ENCODE assay signal across 9 cellular contexts in genomic region chr14:96567289-96567899, GRCh38.
DNase-seq lines count a peak whose midpoint lies in the region; ATAC-seq, FAIRE-seq and TF ChIP-seq lines count a peak whose summit lies in the region.
"Had no signal": no experiment of that assay in that cellular context is flagged by ENCODE, and none has a peak within 500 bp of the region (broad histone marks: within the 10 kb centered on the region; RNA-seq: fewer than 3 reads in every experiment).

No MANE protein-coding gene starts in this region.

- peaks cover 35% of the 10 kb centered on the region for H3K36me3 Mint-ChIP-seq in nephron progenitor cell (ENCODE audit: low read depth)
- peaks cover 85% of the 10 kb centered on the region for H3K36me3 Mint-ChIP-seq in activated T-cell treated with anti-CD3 and anti-CD28 coated beads, Interleukin-2, amount 50 U/mL, for 24 hours (ENCODE audit: low read depth)

- H3K27ac ChIP-seq in dorsolateral prefrontal cortex = no peak overlapping the region

- no peak for ATAC-seq in HG02623 (IDR thresholded peaks at IDR 0.05; ENCODE audit: unreplicated experiment)

- TF ChIP-seq POLR2A in H54 (IDR thresholded peaks at IDR 0.05; ENCODE audit: low read depth, low read length) = no peak

- intact Hi-C loops in dorsolateral prefrontal cortex (cut with DNase I) = loop anchor here (2.0 to 5.0 kb wide), 2 partner anchors 175 kb away; no protein-coding TSS in a partner anchor

- peak; percentile 23 for FAIRE-seq in H54 (lab: Jason Lieb, UNC)

- no peak overlapping the region for H3K4me3 Mint-ChIP-seq in nephron progenitor cell
- no peak overlapping the region for H3K4me3 Mint-ChIP-seq in activated T-cell treated with anti-CD3 and anti-CD28 coated beads, Interleukin-2, amount 50 U/mL, for 24 hours

- H3K4me3 ChIP-seq in dorsolateral prefrontal cortex = no peak overlapping the region

- no peaks in the 10 kb centered on the region for H3K27me3 Mint-ChIP-seq in nephron progenitor cell (ENCODE audit: low read depth, poor library complexity)
- H3K27me3 Mint-ChIP-seq in activated T-cell treated with anti-CD3 and anti-CD28 coated beads, Interleukin-2, amount 50 U/mL, for 24 hours = no peaks in the 10 kb centered on the region

- no peaks in the 10 kb centered on the region for H3K9me3 Mint-ChIP-seq in nephron progenitor cell
- H3K9me3 Mint-ChIP-seq in activated T-cell treated with anti-CD3 and anti-CD28 coated beads, Interleukin-2, amount 50 U/mL, for 24 hours = no peaks in the 10 kb centered on the region

- peaks cover 36% of the 10 kb centered on the region for H3K4me1 Mint-ChIP-seq in nephron progenitor cell
- peaks cover 2% of the 10 kb centered on the region for H3K4me1 Mint-ChIP-seq in activated T-cell treated with anti-CD3 and anti-CD28 coated beads, Interleukin-2, amount 50 U/mL, for 24 hours (ENCODE audit: low read depth)

- H3K27me3 ChIP-seq in dorsolateral prefrontal cortex = no peaks in the 10 kb centered on the region

- peak; percentile 49 to 85 (median 69) for TF ChIP-seq CTCF in dorsolateral prefrontal cortex (IDR thresholded peaks at IDR 0.05 in 54 of 56, conservative IDR thresholded peaks at IDR 0.05 in 2 of 56; ENCODE audit: low read depth in 1 of 56, partially characterized antibody in 56 of 56)
- peak; percentile 57 for TF ChIP-seq CTCF in nephron progenitor cell (IDR thresholded peaks at IDR 0.05)

- DNase-seq in DMS53 treated with DMSO at 0.1 percent for 48 hours (lab: John Stamatoyannopoulos, UW; ENCODE audit: unreplicated experiment) (peak; percentile 2), H54 (ENCODE audit: insufficient read length, low spot score) (no peak), NCI-H524 treated with DMSO at 0.1 percent for 48 hours (lab: John Stamatoyannopoulos, UW) (peak; percentile 41), dorsolateral prefrontal cortex (no peak), nephron progenitor cell (no peak)
- DNase-seq in activated T-cell treated with anti-CD3 and anti-CD28 coated beads, Interleukin-2, amount 50 U/mL, for 24 hours = no peak
- DNase-seq in activated CD8-positive, alpha-beta memory T cell treated with anti-CD3 and anti-CD28 coated beads, Interleukin-2, amount 50 U/mL, for 48 hours = no peak
- DNase-seq: left cardiac atrium had no signal

- no peak overlapping the region for H3K27ac Mint-ChIP-seq in nephron progenitor cell
- H3K27ac Mint-ChIP-seq in activated T-cell treated with anti-CD3 and anti-CD28 coated beads, Interleukin-2, amount 50 U/mL, for 24 hours = no peak overlapping the region

Comparison
In these comparisons a context has a peak if more than half of its experiments do, and no peak if none do; other contexts are left out.
1. DNase-seq: peak in DMS53 treated with DMSO at 0.1 percent for 48 hours (single experiment) and NCI-H524 treated with DMSO at 0.1 percent for 48 hours (single experiment); none in H54 (single experiment), dorsolateral prefrontal cortex (0 of 10), nephron progenitor cell (single experiment), activated T-cell treated with anti-CD3 and anti-CD28 coated beads, Interleukin-2, amount 50 U/mL, for 24 hours (single experiment) and activated CD8-positive, alpha-beta memory T cell treated with anti-CD3 and anti-CD28 coated beads, Interleukin-2, amount 50 U/mL, for 48 hours (single experiment).